7 cellular contexts compared by ENCODE assay signal in genomic region chr3:39000008-39000450, GRCh38. TPM values are rescaled to one million over a fixed set of nuclear protein-coding genes. Genes with fewer than 3 reads are reported as not detected.
DNase-seq lines count a peak whose midpoint lies in the region; TF ChIP-seq lines count a peak whose summit lies in the region.

No MANE protein-coding gene starts in this region.

- no peaks in the 10 kb centered on the region for H4K20me1 ChIP-seq in GM23248 (ENCODE audit: insufficient read depth)
- no peaks in the 10 kb centered on the region for H4K20me1 ChIP-seq in neural progenitor cell (ENCODE audit: low read depth)

- DNase-seq in GF-D8 (lab: John Stamatoyannopoulos, UW) (peak; percentile 33), GM23248 (peak; percentile 83), MV-4-11 (lab: John Stamatoyannopoulos, UW) (peak; percentile 72), SIG-M5 (lab: John Stamatoyannopoulos, UW) (peak; percentile 41), epithelial cell of proximal tubule (ENCODE audit: low read depth) (peak; percentile 29), neural progenitor cell (ENCODE audit: low spot score) (peak; percentile 79), mesenteric fat pad (ENCODE audit: low spot score) (no peak)

- H3K4me3 ChIP-seq in GM23248 (no peak overlapping the region), epithelial cell of proximal tubule (ENCODE audit: low read depth, low read length) (no peak overlapping the region), neural progenitor cell (no peak overlapping the region)

- H3F3A ChIP-seq in GM23248 (ENCODE audit: insufficient read depth): 0 out of 2 replicates have a peak, but pooled peaks cover 3% of the 10 kb centered on the region
- no peaks in the 10 kb centered on the region for H3F3A ChIP-seq in neural progenitor cell (ENCODE audit: low read depth)

- H3K27ac ChIP-seq in GM23248: no peak overlapping the region
- no peak overlapping the region for H3K27ac ChIP-seq in neural progenitor cell

- no peak overlapping the region for H2AFZ ChIP-seq in GM23248
- peak overlapping the region; percentile 26 for H2AFZ ChIP-seq in neural progenitor cell (replicated peaks)

- H3K9me2 ChIP-seq in GM23248 (ENCODE audit: insufficient read depth): no peaks in the 10 kb centered on the region

- no peak overlapping the region for H3K27ac Mint-ChIP-seq in neural progenitor cell

- H3K27me3 ChIP-seq in GM23248 (replicated peaks; ENCODE audit: insufficient read depth): no peaks in the 10 kb centered on the region
- no peaks in the 10 kb centered on the region for H3K27me3 ChIP-seq in neural progenitor cell

- no peak overlapping the region for H3K4me3 Mint-ChIP-seq in neural progenitor cell

- H3K4me1 ChIP-seq in GM23248 (ENCODE audit: insufficient read depth) (no peaks in the 10 kb centered on the region), neural progenitor cell (no peaks in the 10 kb centered on the region)

- H3K36me3 ChIP-seq in GM23248 (ENCODE audit: low read depth) (no peaks in the 10 kb centered on the region), neural progenitor cell (no peaks in the 10 kb centered on the region)

- H3K36me3 Mint-ChIP-seq in neural progenitor cell: no peaks in the 10 kb centered on the region

- no peaks in the 10 kb centered on the region for H3K27me3 Mint-ChIP-seq in neural progenitor cell (ENCODE audit: insufficient read depth, low read depth)

- H3K9ac ChIP-seq in GM23248 (no peak overlapping the region), neural progenitor cell (no peak overlapping the region)

- no peaks in the 10 kb centered on the region for H3K79me2 ChIP-seq in GM23248 (ENCODE audit: insufficient read depth)
- no peaks in the 10 kb centered on the region for H3K79me2 ChIP-seq in neural progenitor cell (ENCODE audit: low read depth)

- H3K9me3 ChIP-seq in GM23248 (ENCODE audit: low read depth) (no peaks in the 10 kb centered on the region), neural progenitor cell (ENCODE audit: low read depth) (no peaks in the 10 kb centered on the region)

- H3K4me1 Mint-ChIP-seq in neural progenitor cell: no peaks in the 10 kb centered on the region

- in situ Hi-C loops in GM23248 (cut with MboI): no loop called here

- H3K4me2 ChIP-seq in GM23248 (ENCODE audit: unreplicated experiment) (no peak overlapping the region), neural progenitor cell (no peak overlapping the region)

- whole genome bisulfite sequencing in GM23248 (ENCODE audit: low coverage in 1 of 2, low lambda C conversion rate in 2 of 2, missing lambda C conversion rate in 2 of 2), 2 experiments: 0% methylated on average over 1 of the region's 1 CpG

- H3K9me3 Mint-ChIP-seq in neural progenitor cell: no peaks in the 10 kb centered on the region

- TF ChIP-seq CTCF in epithelial cell of proximal tubule (conservative IDR thresholded peaks at IDR 0.05; ENCODE audit: low read depth, low read length): peak; percentile 80
- TF ChIP-seq CTCF in neural progenitor cell (IDR thresholded peaks at IDR 0.05): peak; percentile 93

RNA-seq across cellular contexts. Expression of gene SCN11A, which starts 51.7 kb away (rescaled TPM):
- not detected in 2 replicates for total RNA-seq in GM23248 (2014; rRNA removed; shearing (Covaris generic))
- polyA plus RNA-seq in GM23248 (2016; fragmentation: Nextera tagmentation; extraction: Ambion mirVana): not detected in 2 replicates
- total RNA-seq in epithelial cell of proximal tubule (not detected in 2 replicates), neural progenitor cell (ENCODE audit: low replicate concordance) (0.69 and 0.81 TPM in 2 replicates), mesenteric fat pad (0.32 TPM)

RNA-seq across cellular contexts. Expression of gene WDR48, which starts 51.8 kb away (rescaled TPM):
- 25.7 and 30.5 TPM in 2 replicates for total RNA-seq in GM23248 (2014; rRNA removed; shearing (Covaris generic))
- polyA plus RNA-seq in GM23248 (2016; fragmentation: Nextera tagmentation; extraction: Ambion mirVana): 28.9 and 29.7 TPM in 2 replicates
- 17.3 and 29.5 TPM in 2 replicates for total RNA-seq in epithelial cell of proximal tubule
- 76.3 and 127 TPM in 2 replicates for total RNA-seq in neural progenitor cell (ENCODE audit: low replicate concordance)
- total RNA-seq in mesenteric fat pad: 23.4 TPM
